10 cellular contexts compared by ENCODE assay signal in genomic region chr19:2469102-2469914, GRCh38. TPM values are rescaled to one million over a fixed set of nuclear protein-coding genes. Genes with fewer than 3 reads are reported as not detected.
DNase-seq lines count a peak whose midpoint lies in the region; ATAC-seq and TF ChIP-seq lines count a peak whose summit lies in the region.
"Had no signal": no experiment of that assay in that cellular context is flagged by ENCODE, and none has a peak within 500 bp of the region (broad histone marks: within the 10 kb centered on the region; RNA-seq: fewer than 3 reads in every experiment).

No MANE protein-coding gene starts in this region.

- H3K4me1 ChIP-seq in neural progenitor cell = no peaks in the 10 kb centered on the region
- H3K4me1 ChIP-seq in esophagus muscularis mucosa = peaks cover 2 to 3% (median 2%) of the 10 kb centered on the region in 4 donors

- H3K9me3 Mint-ChIP-seq in neural progenitor cell = no peaks in the 10 kb centered on the region
- H3K9me3 Mint-ChIP-seq: dendritic cell treated with granulocyte-macrophage colony-stimulating factor and Interleukin-4, amounts not matched to agents 40 ng/mL and 50 ng/mL, for 4 days had no signal

- intact Hi-C loops in esophagus muscularis mucosa (cut with DNase I) = no loop called here

- H3K9ac ChIP-seq in neural progenitor cell = no peak overlapping the region

- H3K9me3 ChIP-seq in MG63 = no peaks in the 10 kb centered on the region
- no peaks in the 10 kb centered on the region for H3K9me3 ChIP-seq in neural progenitor cell (ENCODE audit: low read depth)
- no peaks in the 10 kb centered on the region for H3K9me3 ChIP-seq in esophagus muscularis mucosa

- H3K27me3 Mint-ChIP-seq in neural progenitor cell (ENCODE audit: insufficient read depth, low read depth) = peaks cover 2% of the 10 kb centered on the region

- WGBS in esophagus muscularis mucosa = 53% methylated on average over 23 of the region's 23 CpGs

- H3K27me3 ChIP-seq in GM06990 (replicated peaks; ENCODE audit: control insufficient read depth, insufficient read depth, low read length) (no peaks in the 10 kb centered on the region), MG63 (no peaks in the 10 kb centered on the region), neural progenitor cell (no peaks in the 10 kb centered on the region), esophagus muscularis mucosa (no peaks in the 10 kb centered on the region)

- no peak overlapping the region for H3K4me2 ChIP-seq in neural progenitor cell

- H3K36me3 ChIP-seq in GM06990 (ENCODE audit: control insufficient read depth, insufficient read depth, low read length) (no peaks in the 10 kb centered on the region), MG63 (no peaks in the 10 kb centered on the region), neural progenitor cell (no peaks in the 10 kb centered on the region), esophagus muscularis mucosa (no peaks in the 10 kb centered on the region)

- no peaks in the 10 kb centered on the region for H3F3A ChIP-seq in neural progenitor cell (ENCODE audit: low read depth)

- no peak overlapping the region for H3K27ac Mint-ChIP-seq in neural progenitor cell
- H3K27ac Mint-ChIP-seq: dendritic cell treated with granulocyte-macrophage colony-stimulating factor and Interleukin-4, amounts not matched to agents 40 ng/mL and 50 ng/mL, for 4 days had no signal

- peaks cover 13% of the 10 kb centered on the region for H3K4me1 Mint-ChIP-seq in neural progenitor cell

- H4K20me1 ChIP-seq in neural progenitor cell (ENCODE audit: low read depth) = no peaks in the 10 kb centered on the region

- no peak for TF ChIP-seq EP300 in esophagus muscularis mucosa (IDR thresholded peaks at IDR 0.05)

- no peak for ATAC-seq in GM19324 (IDR thresholded peaks at IDR 0.05; ENCODE audit: low FRiP score, unreplicated experiment)

- H3K36me3 Mint-ChIP-seq in neural progenitor cell = no peaks in the 10 kb centered on the region

- H3K79me2 ChIP-seq in neural progenitor cell (ENCODE audit: low read depth) = no peaks in the 10 kb centered on the region

- no peak overlapping the region for H2AFZ ChIP-seq in neural progenitor cell (replicated peaks)

- DNase-seq in GM06990 (ENCODE audit: extremely low read depth, insufficient read length) (peak; percentile 74), MG63 (peak; percentile 19), astrocyte of the spinal cord (ENCODE audit: low read depth, low spot score) (peak; percentile 81), neural progenitor cell (ENCODE audit: low spot score) (no peak), hypothalamus (lab: John Stamatoyannopoulos, UW) (no peak), esophagus muscularis mucosa (ENCODE audit: extremely low spot score) (no peak), substantia nigra (lab: John Stamatoyannopoulos, UW) (no peak)
- DNase-seq: right cardiac atrium had no signal

- TF ChIP-seq POLR2A in esophagus muscularis mucosa (IDR thresholded peaks at IDR 0.05; ENCODE audit: low read depth) = no peak

- no peak overlapping the region for H3K4me3 ChIP-seq in GM06990 (replicated peaks; ENCODE audit: low read depth, low read length)
- no peak overlapping the region for H3K4me3 ChIP-seq in MG63
- H3K4me3 ChIP-seq in astrocyte of the spinal cord (ENCODE audit: low read depth, low read length) = no peak overlapping the region
- H3K4me3 ChIP-seq in neural progenitor cell = no peak overlapping the region
- H3K4me3 ChIP-seq in esophagus muscularis mucosa = no peak overlapping the region

- TF ChIP-seq CTCF in GM06990 (IDR thresholded peaks at IDR 0.05; ENCODE audit: insufficient read depth, low read length, poor library complexity, severe bottlenecking) = no peak
- TF ChIP-seq CTCF in astrocyte of the spinal cord (IDR thresholded peaks at IDR 0.05; ENCODE audit: low read depth, low read length) = no peak
- TF ChIP-seq CTCF in neural progenitor cell (IDR thresholded peaks at IDR 0.05) = no peak
- no peak for TF ChIP-seq CTCF in esophagus muscularis mucosa (IDR thresholded peaks at IDR 0.05)

- in situ Hi-C loops in astrocyte of the spinal cord (cut with HindIII; ENCODE audit: low sequenced_read_pairs) = no loop called here

- H3K27ac ChIP-seq in neural progenitor cell = no peak overlapping the region
- no peak overlapping the region for H3K27ac ChIP-seq in esophagus muscularis mucosa (replicated peaks in 1 of 4)
- H3K27ac ChIP-seq in substantia nigra (ENCODE audit: low read depth, low read length, poor library complexity, severe bottlenecking) = no peak overlapping the region

- peak overlapping the region; percentile 66 for H3K4me3 Mint-ChIP-seq in neural progenitor cell
- H3K4me3 Mint-ChIP-seq: dendritic cell treated with granulocyte-macrophage colony-stimulating factor and Interleukin-4, amounts not matched to agents 40 ng/mL and 50 ng/mL, for 4 days had no signal

RNA-seq across cellular contexts. Expression of gene GADD45B, which starts 6.6 kb away (rescaled TPM):
- total RNA-seq in MG63 (2014; rRNA removed; shearing (Covaris generic); ENCODE audit: low replicate concordance) = 36.4 and 48.7 TPM in 2 replicates
- total RNA-seq in neural progenitor cell (ENCODE audit: low replicate concordance) (3.9 and 6.2 TPM in 2 replicates), esophagus muscularis mucosa (100 to 1,000 TPM in 1 of 4 donors, 10 to 100 TPM in 3; 56.5 to 793 (median 90.5) TPM)

RNA-seq across cellular contexts. Expression of gene LMNB2, which starts 12.5 kb away (rescaled TPM):
- 124 and 171 TPM in 2 replicates for total RNA-seq in MG63 (2014; rRNA removed; shearing (Covaris generic); ENCODE audit: low replicate concordance)
- total RNA-seq in neural progenitor cell (ENCODE audit: low replicate concordance) = 78.0 and 246 TPM in 2 replicates
- 10 to 100 TPM; 13.3 to 30.8 (median 19.3) TPM for total RNA-seq in esophagus muscularis mucosa

RNA-seq across cellular contexts. Expression of gene TIMM13, which starts 41.9 kb away (rescaled TPM):
- 17.2 and 34.5 TPM in 2 replicates for total RNA-seq in MG63 (2014; rRNA removed; shearing (Covaris generic); ENCODE audit: low replicate concordance)
- total RNA-seq in neural progenitor cell (ENCODE audit: low replicate concordance) (22.3 and 37.9 TPM in 2 replicates), esophagus muscularis mucosa (10 to 100 TPM; 16.2 to 37.7 (median 28.1) TPM)

Comparison
In these comparisons a context has a peak if more than half of its experiments do, and no peak if none do; other contexts are left out.
1. DNase-seq: peak in GM06990 (single experiment), MG63 (single experiment) and astrocyte of the spinal cord (single experiment); none in neural progenitor cell (single experiment), hypothalamus (0 of 51), esophagus muscularis mucosa (single experiment) and substantia nigra (0 of 49).